ENCODE assay signal across 1 cellular context in the genomic region with DNA sequence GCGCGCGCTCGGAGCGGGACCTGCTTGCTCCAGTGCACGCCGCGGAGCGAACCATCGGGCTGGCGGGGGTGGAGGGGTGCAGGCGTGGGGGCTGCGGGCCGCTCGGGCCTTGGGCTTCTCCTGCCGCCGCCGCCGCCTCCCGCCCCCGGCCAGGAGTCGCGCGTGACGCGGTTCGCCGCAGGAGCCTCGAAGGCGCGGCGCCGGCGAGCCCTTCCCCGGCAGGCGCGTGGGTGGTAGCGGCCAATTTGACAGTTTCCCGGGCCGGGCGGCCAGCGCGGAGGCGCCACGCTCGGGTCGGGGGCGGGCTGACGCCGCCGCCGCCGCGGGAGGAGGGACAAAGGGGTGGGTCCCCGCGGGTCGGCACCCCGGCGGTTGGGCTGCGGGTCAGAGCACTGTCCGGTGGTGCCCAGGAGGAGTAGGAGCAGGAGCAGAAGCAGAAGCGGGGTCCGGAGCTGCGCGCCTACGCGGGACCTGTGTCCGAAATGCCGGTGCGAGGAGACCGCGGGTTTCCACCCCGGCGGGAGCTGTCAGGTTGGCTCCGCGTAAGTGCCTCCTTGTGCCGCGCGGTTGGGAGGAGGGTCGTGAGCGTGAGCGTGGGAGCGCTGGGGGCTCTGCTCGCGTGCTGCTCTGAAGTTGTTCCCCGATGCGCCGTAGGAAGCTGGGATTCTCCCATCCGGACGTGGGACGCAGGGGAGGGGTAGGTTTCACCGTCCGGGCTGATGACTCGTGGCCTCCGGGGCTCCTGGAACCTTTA.
A peak's percentile ranks its signal among the peaks of the same experiment; 100 is the strongest.
TF ChIP-seq lines count a peak whose summit lies in the region.

Gene TJP2, plus strand, starts transcription at position 387 of the 754 bp plus-strand sequence. Its CDS starts 96 bp downstream, at position 483.

TF ChIP-seq in HepG2, 621 proteins besides CTCF, POLR2A, EP300 and RAD21 (continued from another document and continues in another):
- TF ChIP-seq DRAP1 (CRISPR knock-in tag; IDR thresholded peaks at IDR 0.05) (no peak), CHCHD3 (CRISPR knock-in tag; IDR thresholded peaks at IDR 0.05) (no peak), ELF3 (CRISPR knock-in tag; IDR thresholded peaks at IDR 0.05) (no peak), NPAS2 (CRISPR knock-in tag; IDR thresholded peaks at IDR 0.05; ENCODE audit: borderline replicate concordance) (no peak), ZNF761 (CRISPR knock-in tag; conservative IDR thresholded peaks at IDR 0.05) (no peak), CREB3 (CRISPR knock-in tag; IDR thresholded peaks at IDR 0.05) (no peak), RBFOX2 (IDR thresholded peaks at IDR 0.05; ENCODE audit: low read depth, low read length) (peak; percentile 81), HNRNPLL (IDR thresholded peaks at IDR 0.05; ENCODE audit: low read depth, low read length, poor library complexity, severe bottlenecking) (peak; percentile 13), ZKSCAN5 (CRISPR knock-in tag; IDR thresholded peaks at IDR 0.05) (no peak), NFIC (IDR thresholded peaks at IDR 0.05; ENCODE audit: low read length) (no peak), ZNF678 (CRISPR knock-in tag; IDR thresholded peaks at IDR 0.05) (no peak), ZNF784 (CRISPR knock-in tag; IDR thresholded peaks at IDR 0.05; ENCODE audit: borderline replicate concordance) (no peak), ZNF343 (CRISPR knock-in tag; IDR thresholded peaks at IDR 0.05) (no peak), HNRNPUL1 (IDR thresholded peaks at IDR 0.05; ENCODE audit: low read depth, low read length) (no peak), TFDP2 (CRISPR knock-in tag; IDR thresholded peaks at IDR 0.05) (peak; percentile 60), NFRKB (IDR thresholded peaks at IDR 0.05) (no peak), ZNF256 (CRISPR knock-in tag; conservative IDR thresholded peaks at IDR 0.05) (no peak), SKI (IDR thresholded peaks at IDR 0.05; ENCODE audit: partially characterized antibody) (no peak), THYN1 (CRISPR knock-in tag; IDR thresholded peaks at IDR 0.05; ENCODE audit: borderline replicate concordance, low read depth) (no peak), GABPA (IDR thresholded peaks at IDR 0.05; ENCODE audit: low read depth, low read length) (no peak), GABPA (CRISPR knock-in tag; IDR thresholded peaks at IDR 0.05; ENCODE audit: low read depth) (no peak), MXI1 (IDR thresholded peaks at IDR 0.05; ENCODE audit: borderline replicate concordance, low read depth, low read length) (peak; percentile 23; the same call in 1 of the 3 replicates), NFKBIZ (CRISPR knock-in tag; IDR thresholded peaks at IDR 0.05) (no peak), STAT5B (CRISPR knock-in tag; IDR thresholded peaks at IDR 0.05) (no peak), ZNF12 (CRISPR knock-in tag; IDR thresholded peaks at IDR 0.05) (no peak), CEBPG (CRISPR knock-in tag; IDR thresholded peaks at IDR 0.05) (no peak), ZNF574 (CRISPR knock-in tag; IDR thresholded peaks at IDR 0.05) (peak; percentile 39; the same call in 1 of the 2 replicates), ZNF138 (CRISPR knock-in tag; IDR thresholded peaks at IDR 0.05; ENCODE audit: low read depth) (peak; percentile 88; the same call in 1 of the 2 replicates), ISL2 (CRISPR knock-in tag; IDR thresholded peaks at IDR 0.05) (no peak), ZNF558 (CRISPR knock-in tag; IDR thresholded peaks at IDR 0.05; ENCODE audit: borderline replicate concordance) (peak; percentile 68; the same call in 1 of the 2 replicates), ZNF704 (CRISPR knock-in tag; IDR thresholded peaks at IDR 0.05; ENCODE audit: borderline replicate concordance) (no peak; the same call in 1 of the 2 replicates)
- TF ChIP-seq, protein P1, sequence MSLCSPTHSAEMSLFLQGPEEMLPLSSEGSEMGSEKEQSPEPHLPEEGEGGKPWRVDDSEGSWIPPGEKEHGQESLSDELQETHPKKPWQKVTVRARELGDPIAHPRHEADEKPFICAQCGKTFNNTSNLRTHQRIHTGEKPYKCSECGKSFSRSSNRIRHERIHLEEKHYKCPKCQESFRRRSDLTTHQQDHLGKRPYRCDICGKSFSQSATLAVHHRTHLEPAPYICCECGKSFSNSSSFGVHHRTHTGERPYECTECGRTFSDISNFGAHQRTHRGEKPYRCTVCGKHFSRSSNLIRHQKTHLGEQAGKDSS (CRISPR knock-in tag; IDR thresholded peaks at IDR 0.05; ENCODE audit: borderline replicate concordance, low read depth) = peak; percentile 7; the same call in 1 of the 2 replicates
- TF ChIP-seq, protein P2, sequence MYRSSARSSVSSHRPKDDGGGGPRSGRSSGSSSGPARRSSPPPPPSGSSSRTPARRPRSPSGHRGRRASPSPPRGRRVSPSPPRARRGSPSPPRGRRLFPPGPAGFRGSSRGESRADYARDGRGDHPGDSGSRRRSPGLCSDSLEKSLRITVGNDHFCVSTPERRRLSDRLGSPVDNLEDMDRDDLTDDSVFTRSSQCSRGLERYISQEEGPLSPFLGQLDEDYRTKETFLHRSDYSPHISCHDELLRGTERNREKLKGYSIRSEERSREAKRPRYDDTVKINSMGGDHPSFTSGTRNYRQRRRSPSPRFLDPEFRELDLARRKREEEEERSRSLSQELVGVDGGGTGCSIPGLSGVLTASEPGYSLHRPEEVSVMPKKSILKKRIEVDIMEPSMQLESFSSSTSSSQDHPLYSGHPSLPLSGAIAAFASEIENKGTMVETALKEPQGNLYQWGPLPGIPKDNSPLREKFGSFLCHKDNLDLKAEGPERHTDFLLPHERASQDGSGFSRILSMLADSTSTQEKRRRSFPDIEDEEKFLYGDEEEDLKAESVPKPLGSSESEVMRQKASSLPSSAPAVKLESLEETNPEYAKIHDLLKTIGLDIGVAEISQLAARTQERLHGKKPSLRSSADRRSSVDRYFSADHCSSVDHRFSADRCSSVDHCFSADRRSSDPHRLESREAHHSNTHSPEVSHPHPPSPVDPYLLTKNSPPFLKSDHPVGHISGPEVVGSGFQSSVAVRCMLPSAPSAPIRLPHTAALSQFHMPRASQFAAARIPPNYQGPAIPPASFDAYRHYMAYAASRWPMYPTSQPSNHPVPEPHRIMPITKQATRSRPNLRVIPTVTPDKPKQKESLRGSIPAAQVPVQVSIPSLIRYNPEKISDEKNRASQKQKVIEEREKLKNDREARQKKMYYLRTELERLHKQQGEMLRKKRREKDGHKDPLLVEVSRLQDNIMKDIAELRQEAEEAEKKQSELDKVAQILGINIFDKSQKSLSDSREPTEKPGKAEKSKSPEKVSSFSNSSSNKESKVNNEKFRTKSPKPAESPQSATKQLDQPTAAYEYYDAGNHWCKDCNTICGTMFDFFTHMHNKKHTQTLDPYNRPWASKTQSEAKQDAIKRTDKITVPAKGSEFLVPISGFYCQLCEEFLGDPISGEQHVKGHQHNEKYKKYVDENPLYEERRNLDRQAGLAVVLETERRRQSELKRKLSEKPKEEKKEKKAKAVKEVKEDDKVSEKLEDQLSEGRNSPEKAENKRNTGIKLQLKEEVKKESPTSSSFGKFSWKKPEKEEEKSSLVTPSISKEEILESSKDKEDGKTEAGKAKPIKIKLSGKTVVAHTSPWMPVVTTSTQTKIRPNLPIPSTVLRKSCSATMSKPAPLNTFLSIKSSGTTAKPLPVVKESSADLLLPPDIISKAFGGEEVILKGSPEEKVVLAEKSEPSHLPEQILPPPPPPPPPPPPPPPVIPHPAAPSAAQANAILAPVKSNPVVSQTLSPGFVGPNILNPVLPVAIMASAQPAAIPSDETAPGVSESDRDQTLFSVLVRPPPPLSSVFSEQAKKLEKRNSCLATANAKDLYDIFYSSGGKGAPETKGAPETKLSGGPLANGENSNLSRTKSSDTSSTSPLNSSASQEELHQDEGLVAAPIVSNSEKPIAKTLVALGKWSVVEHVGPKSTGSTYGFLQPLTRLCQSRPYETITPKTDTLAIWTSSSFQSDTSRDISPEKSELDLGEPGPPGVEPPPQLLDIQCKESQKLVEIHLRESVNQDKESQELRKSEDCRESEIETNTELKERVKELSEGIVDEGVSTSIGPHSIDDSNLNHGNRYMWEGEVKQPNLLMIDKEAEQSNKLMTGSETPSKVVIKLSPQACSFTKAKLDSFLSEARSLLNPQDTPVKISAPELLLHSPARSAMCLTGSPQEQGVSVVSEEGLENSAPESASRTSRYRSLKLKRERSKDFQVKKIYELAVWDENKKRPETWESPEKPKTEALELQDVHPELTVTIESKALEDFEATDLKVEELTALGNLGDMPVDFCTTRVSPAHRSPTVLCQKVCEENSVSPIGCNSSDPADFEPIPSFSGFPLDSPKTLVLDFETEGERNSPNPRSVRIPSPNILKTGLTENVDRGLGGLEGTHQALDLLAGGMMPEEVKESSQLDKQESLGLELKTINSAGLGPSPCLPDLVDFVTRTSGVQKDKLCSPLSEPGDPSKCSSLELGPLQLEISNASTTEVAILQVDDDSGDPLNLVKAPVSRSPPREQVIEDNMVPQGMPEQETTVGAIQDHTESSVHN (CRISPR knock-in tag; IDR thresholded peaks at IDR 0.05) = no peak
- TF ChIP-seq, protein P3, sequence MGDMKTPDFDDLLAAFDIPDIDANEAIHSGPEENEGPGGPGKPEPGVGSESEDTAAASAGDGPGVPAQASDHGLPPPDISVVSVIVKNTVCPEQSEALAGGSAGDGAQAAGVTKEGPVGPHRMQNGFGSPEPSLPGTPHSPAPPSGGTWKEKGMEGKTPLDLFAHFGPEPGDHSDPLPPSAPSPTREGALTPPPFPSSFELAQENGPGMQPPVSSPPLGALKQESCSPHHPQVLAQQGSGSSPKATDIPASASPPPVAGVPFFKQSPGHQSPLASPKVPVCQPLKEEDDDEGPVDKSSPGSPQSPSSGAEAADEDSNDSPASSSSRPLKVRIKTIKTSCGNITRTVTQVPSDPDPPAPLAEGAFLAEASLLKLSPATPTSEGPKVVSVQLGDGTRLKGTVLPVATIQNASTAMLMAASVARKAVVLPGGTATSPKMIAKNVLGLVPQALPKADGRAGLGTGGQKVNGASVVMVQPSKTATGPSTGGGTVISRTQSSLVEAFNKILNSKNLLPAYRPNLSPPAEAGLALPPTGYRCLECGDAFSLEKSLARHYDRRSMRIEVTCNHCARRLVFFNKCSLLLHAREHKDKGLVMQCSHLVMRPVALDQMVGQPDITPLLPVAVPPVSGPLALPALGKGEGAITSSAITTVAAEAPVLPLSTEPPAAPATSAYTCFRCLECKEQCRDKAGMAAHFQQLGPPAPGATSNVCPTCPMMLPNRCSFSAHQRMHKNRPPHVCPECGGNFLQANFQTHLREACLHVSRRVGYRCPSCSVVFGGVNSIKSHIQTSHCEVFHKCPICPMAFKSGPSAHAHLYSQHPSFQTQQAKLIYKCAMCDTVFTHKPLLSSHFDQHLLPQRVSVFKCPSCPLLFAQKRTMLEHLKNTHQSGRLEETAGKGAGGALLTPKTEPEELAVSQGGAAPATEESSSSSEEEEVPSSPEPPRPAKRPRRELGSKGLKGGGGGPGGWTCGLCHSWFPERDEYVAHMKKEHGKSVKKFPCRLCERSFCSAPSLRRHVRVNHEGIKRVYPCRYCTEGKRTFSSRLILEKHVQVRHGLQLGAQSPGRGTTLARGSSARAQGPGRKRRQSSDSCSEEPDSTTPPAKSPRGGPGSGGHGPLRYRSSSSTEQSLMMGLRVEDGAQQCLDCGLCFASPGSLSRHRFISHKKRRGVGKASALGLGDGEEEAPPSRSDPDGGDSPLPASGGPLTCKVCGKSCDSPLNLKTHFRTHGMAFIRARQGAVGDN (CRISPR knock-in tag; IDR thresholded peaks at IDR 0.05) = peak; percentile 76; the same call in 1 of the 2 replicates
